8 cellular contexts compared by ENCODE assay signal in the genomic region with DNA sequence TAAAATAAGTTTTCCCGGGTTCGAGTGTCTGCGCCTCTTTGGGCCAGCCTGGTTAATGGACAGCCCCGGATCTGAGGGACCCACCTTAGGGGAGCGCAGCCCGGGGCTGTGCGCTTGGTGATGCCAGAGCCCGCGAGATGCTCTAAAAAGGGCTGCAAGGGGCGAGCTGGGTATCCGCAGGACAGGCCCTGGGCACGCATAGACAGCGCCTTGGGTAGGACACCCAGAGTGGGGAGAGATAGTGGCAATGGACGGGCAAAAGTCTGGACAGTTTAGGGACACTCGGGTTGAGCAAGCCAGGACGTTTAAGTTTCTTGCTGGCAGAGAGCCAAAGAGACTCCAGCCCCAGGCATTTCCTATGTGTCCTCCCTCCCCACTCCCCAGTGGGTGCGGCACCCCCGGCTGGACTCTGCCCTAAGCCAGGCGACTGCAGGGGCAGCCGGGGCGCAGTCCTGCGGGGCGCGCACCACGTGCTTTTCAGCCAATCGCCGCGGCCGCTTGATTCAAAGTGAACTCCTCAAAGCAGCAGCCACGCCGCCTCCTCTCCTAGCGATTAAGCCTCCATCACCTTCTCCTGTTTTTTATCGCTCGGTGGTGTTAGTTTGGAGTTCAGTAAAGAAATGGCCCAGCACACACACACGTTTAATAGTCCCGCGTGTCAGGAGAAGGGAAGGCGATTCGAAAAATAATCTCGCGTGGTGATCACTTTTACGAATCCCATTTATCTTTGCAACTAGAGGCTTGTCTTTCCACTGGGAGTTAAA. TPM values are rescaled to one million over a fixed set of nuclear protein-coding genes. Genes with fewer than 3 reads are reported as not detected.
DNase-seq lines count a peak whose midpoint lies in the region; ATAC-seq and TF ChIP-seq lines count a peak whose summit lies in the region.

No MANE protein-coding gene starts in this region.

- H3K27me3 Mint-ChIP-seq in activated T-helper 2 cell treated with anti-CD3 and anti-CD28 coated beads, Interferon-gamma antibody, Interleukin-2, Interleukin-4, amounts not matched to agents 10 μg/mL and 5 μg/mL and 100 μg/mL, durations not matched to agents 14 hours and 24 hours and 36 hours (ENCODE audit: low read depth): peaks cover 79% of the 10 kb centered on the region
- H3K27me3 Mint-ChIP-seq in nephron (ENCODE audit: low read depth): no peaks in the 10 kb centered on the region

- intact Hi-C loops in activated T-helper 2 cell treated with anti-CD3 and anti-CD28 coated beads, Interferon-gamma antibody, Interleukin-2, Interleukin-4, amounts not matched to agents 10 μg/mL and 5 μg/mL and 100 μg/mL, durations not matched to agents 14 hours and 24 hours and 36 hours (cut with micrococcal nuclease): loop anchor here (5.0 to 10.0 kb wide), 3 partner anchors 246 to 444 kb away; no protein-coding TSS in a partner anchor
- intact Hi-C loops in upper lobe of right lung (cut with DNase I): loop anchor here (5.0 kb wide), 1 partner anchor 604 kb away; no protein-coding TSS in a partner anchor

- H3K4me1 Mint-ChIP-seq in activated T-helper 2 cell treated with anti-CD3 and anti-CD28 coated beads, Interferon-gamma antibody, Interleukin-2, Interleukin-4, amounts not matched to agents 10 μg/mL and 5 μg/mL and 100 μg/mL, durations not matched to agents 14 hours and 24 hours and 36 hours (ENCODE audit: low read depth): peaks cover 22% of the 10 kb centered on the region
- peaks cover 41% of the 10 kb centered on the region for H3K4me1 Mint-ChIP-seq in nephron

- H3K4me3 Mint-ChIP-seq in activated T-helper 2 cell treated with anti-CD3 and anti-CD28 coated beads, Interferon-gamma antibody, Interleukin-2, Interleukin-4, amounts not matched to agents 10 μg/mL and 5 μg/mL and 100 μg/mL, durations not matched to agents 14 hours and 24 hours and 36 hours (ENCODE audit: low read depth): peak overlapping the region; percentile 79
- peak overlapping the region; percentile 92 to 98 (median 96) for H3K4me3 Mint-ChIP-seq in nephron

- H3K79me2 ChIP-seq in ACC112 (ENCODE audit: control insufficient read depth, insufficient read depth, low read length, unreplicated experiment): peaks cover 38% of the 10 kb centered on the region

- no peak for TF ChIP-seq CTCF in foreskin keratinocyte (conservative IDR thresholded peaks at IDR 0.05)
- TF ChIP-seq CTCF in nephron (IDR thresholded peaks at IDR 0.05; ENCODE audit: unreplicated experiment in 3 of 3): no peak
- no peak for TF ChIP-seq CTCF in upper lobe of right lung (IDR thresholded peaks at IDR 0.05)

- H3K27me3 ChIP-seq in ACC112 (ENCODE audit: insufficient read depth, low read length) (no peaks in the 10 kb centered on the region), foreskin keratinocyte (no peaks in the 10 kb centered on the region), upper lobe of right lung (no peaks in the 10 kb centered on the region)

- H2AFZ ChIP-seq in ACC112 (ENCODE audit: low read length, unreplicated experiment): peak overlapping the region; percentile 56

- peak; percentile 24 for ATAC-seq in GM18502 (IDR thresholded peaks at IDR 0.05; ENCODE audit: poor library complexity, unreplicated experiment)
- ATAC-seq in HG03039 (IDR thresholded peaks at IDR 0.05; ENCODE audit: unreplicated experiment): peak; percentile 9
- peak; percentile 18 for ATAC-seq in foreskin keratinocyte
- ATAC-seq in upper lobe of right lung: peak; percentile 59

- no peaks in the 10 kb centered on the region for H3K9me3 ChIP-seq in upper lobe of right lung

- H3K4me1 ChIP-seq in ACC112 (ENCODE audit: control insufficient read depth, insufficient read depth, low read length, unreplicated experiment) (peaks cover 38% of the 10 kb centered on the region), foreskin keratinocyte (peaks cover 31% of the 10 kb centered on the region), upper lobe of right lung (peaks cover 38% of the 10 kb centered on the region)

- DNase-seq in NCI-H82 (lab: John Stamatoyannopoulos, UW) (peak; percentile 89), foreskin keratinocyte (peak; percentile 60 to 81), upper lobe of right lung (peak; percentile 90)
- peak; percentile 9 for DNase-seq in activated T-helper 2 cell treated with anti-CD3 and anti-CD28 coated beads, Interferon-gamma antibody, Interleukin-2, Interleukin-4, amounts not matched to agents 10 μg/mL and 5 μg/mL and 100 μg/mL, durations not matched to agents 14 hours and 24 hours and 36 hours (ENCODE audit: low spot score)

- no peak overlapping the region for H3K27ac Mint-ChIP-seq in activated T-helper 2 cell treated with anti-CD3 and anti-CD28 coated beads, Interferon-gamma antibody, Interleukin-2, Interleukin-4, amounts not matched to agents 10 μg/mL and 5 μg/mL and 100 μg/mL, durations not matched to agents 14 hours and 24 hours and 36 hours
- H3K27ac Mint-ChIP-seq in nephron: peak overlapping the region; percentile 84 to 94 (median 92)

- H3K9me3 Mint-ChIP-seq in activated T-helper 2 cell treated with anti-CD3 and anti-CD28 coated beads, Interferon-gamma antibody, Interleukin-2, Interleukin-4, amounts not matched to agents 10 μg/mL and 5 μg/mL and 100 μg/mL, durations not matched to agents 14 hours and 24 hours and 36 hours: no peaks in the 10 kb centered on the region
- H3K9me3 Mint-ChIP-seq in nephron: no peaks in the 10 kb centered on the region

- no peaks in the 10 kb centered on the region for H3K36me3 Mint-ChIP-seq in activated T-helper 2 cell treated with anti-CD3 and anti-CD28 coated beads, Interferon-gamma antibody, Interleukin-2, Interleukin-4, amounts not matched to agents 10 μg/mL and 5 μg/mL and 100 μg/mL, durations not matched to agents 14 hours and 24 hours and 36 hours (ENCODE audit: low read depth)
- peaks cover 18% of the 10 kb centered on the region for H3K36me3 Mint-ChIP-seq in nephron (ENCODE audit: low read depth)

- peak overlapping the region; percentile 85 for H3K27ac ChIP-seq in ACC112 (ENCODE audit: low read depth, low read length)
- peak overlapping the region; percentile 67 for H3K27ac ChIP-seq in foreskin keratinocyte
- peak overlapping the region; percentile 93 for H3K27ac ChIP-seq in upper lobe of right lung

- H3K4me3 ChIP-seq in ACC112 (ENCODE audit: low read depth, low read length) (peak overlapping the region; percentile 85), upper lobe of right lung (peak overlapping the region; percentile 85)

- H3K36me3 ChIP-seq in ACC112 (ENCODE audit: insufficient read depth, low read length) (no peaks in the 10 kb centered on the region), upper lobe of right lung (no peaks in the 10 kb centered on the region)

RNA-seq across cellular contexts. Expression of a gene that starts 0.7 kb away (rescaled TPM):
- 0.87 and 1.2 TPM in 2 replicates for total RNA-seq in activated T-helper 2 cell treated with anti-CD3 and anti-CD28 coated beads, Interferon-gamma antibody, Interleukin-2, Interleukin-4, amounts not matched to agents 10 μg/mL and 5 μg/mL and 100 μg/mL, durations not matched to agents 14 hours and 24 hours and 36 hours
- total RNA-seq in foreskin keratinocyte: 46.5 and 52.3 TPM in 2 replicates
- 14.5 and 15.5 TPM in 2 replicates for polyA plus RNA-seq in foreskin keratinocyte
- total RNA-seq in upper lobe of right lung: 15.0 TPM

RNA-seq across cellular contexts. Expression of a gene that starts 43.8 kb away (rescaled TPM):
- 56.6 and 59.0 TPM in 2 replicates for total RNA-seq in activated T-helper 2 cell treated with anti-CD3 and anti-CD28 coated beads, Interferon-gamma antibody, Interleukin-2, Interleukin-4, amounts not matched to agents 10 μg/mL and 5 μg/mL and 100 μg/mL, durations not matched to agents 14 hours and 24 hours and 36 hours
- total RNA-seq in foreskin keratinocyte (111 and 129 TPM in 2 replicates), upper lobe of right lung (294 TPM)
- polyA plus RNA-seq in foreskin keratinocyte: 106 and 122 TPM in 2 replicates

Comparison
In these comparisons a context has a peak if more than half of its experiments do, and no peak if none do; other contexts are left out.
1. Peak in every context shown above with its lines: DNase-seq, ATAC-seq, H3K4me3 ChIP-seq and H3K27ac ChIP-seq.
2. ATAC-seq: peak in every context shown above with its lines; median percentile 59 in upper lobe of right lung; 24 in GM18502; 18 in foreskin keratinocyte; 9 in HG03039.
3. DNase-seq: peak in every context shown above with its lines; median percentile 90 in upper lobe of right lung; 89 in NCI-H82; 70 in foreskin keratinocyte; 9 in activated T-helper 2 cell treated with anti-CD3 and anti-CD28 coated beads, Interferon-gamma antibody, Interleukin-2, Interleukin-4, amounts not matched to agents 10 μg/mL and 5 μg/mL and 100 μg/mL, durations not matched to agents 14 hours and 24 hours and 36 hours.